Comparison of ENCODE assay signal across 8 cellular contexts in genomic region chr14:105488781-105489606, GRCh38. TPM values are rescaled to one million over a fixed set of nuclear protein-coding genes. Genes with fewer than 3 reads are reported as not detected.
DNase-seq lines count a peak whose midpoint lies in the region; ATAC-seq and TF ChIP-seq lines count a peak whose summit lies in the region.

No MANE protein-coding gene starts in this region.

- 45 to 61% methylated on average over 5 to 13 of the region's 21 CpGs for WGBS in thyroid gland, 2 donors

- peaks cover 6% of the 10 kb centered on the region for H3K36me3 Mint-ChIP-seq in activated CD4-positive, alpha-beta T cell treated with anti-CD3 and anti-CD28 coated beads for 36 hours (ENCODE audit: low read depth)
- no peaks in the 10 kb centered on the region for H3K36me3 Mint-ChIP-seq in activated naive CD8-positive, alpha-beta T cell
- peaks cover 1% of the 10 kb centered on the region for H3K36me3 Mint-ChIP-seq in memory B cell

- no peaks in the 10 kb centered on the region for H3K27me3 ChIP-seq in thyroid gland

- H3K9me3 ChIP-seq in thyroid gland: no peaks in the 10 kb centered on the region

- H3K9me3 Mint-ChIP-seq in activated CD4-positive, alpha-beta T cell treated with anti-CD3 and anti-CD28 coated beads for 36 hours (ENCODE audit: low read depth): no peaks in the 10 kb centered on the region
- H3K9me3 Mint-ChIP-seq in activated naive CD8-positive, alpha-beta T cell (ENCODE audit: low read depth): no peaks in the 10 kb centered on the region
- no peaks in the 10 kb centered on the region for H3K9me3 Mint-ChIP-seq in memory B cell

- CTCF ChIA-PET in activated CD4-positive, alpha-beta T cell treated with anti-CD3 and anti-CD28 coated beads for 36 hours (lab: Charles Lee): interaction anchor here (0.6 to 5.1 kb wide), 16 partner anchors 8 to 123 kb away, joined by 3 to 74 read pairs (median 6); no protein-coding TSS in a partner anchor

- intact Hi-C loops in activated CD4-positive, alpha-beta T cell treated with anti-CD3 and anti-CD28 coated beads for 36 hours (cut with DNase I, micrococcal nuclease): loop anchor here (1.0 to 10.0 kb wide), 2 partner anchors 114 to 424 kb away; partner anchors contain the start of gene GPR132 (in 1 of the 2)
- intact Hi-C loops in thyroid gland (cut with DNase I): loop anchor here (5.0 kb wide), 1 partner anchor 122 kb away; no protein-coding TSS in a partner anchor

- no peaks in the 10 kb centered on the region for H3K36me3 ChIP-seq in thyroid gland

- H3K27ac Mint-ChIP-seq in activated CD4-positive, alpha-beta T cell treated with anti-CD3 and anti-CD28 coated beads for 36 hours: no peak overlapping the region
- peak overlapping the region; percentile 64 for H3K27ac Mint-ChIP-seq in activated naive CD8-positive, alpha-beta T cell
- peak overlapping the region; percentile 99 for H3K27ac Mint-ChIP-seq in memory B cell

- H3K4me3 Mint-ChIP-seq in activated CD4-positive, alpha-beta T cell treated with anti-CD3 and anti-CD28 coated beads for 36 hours: peak overlapping the region; percentile 81
- H3K4me3 Mint-ChIP-seq in activated naive CD8-positive, alpha-beta T cell: peak overlapping the region; percentile 80
- peak overlapping the region; percentile 86 for H3K4me3 Mint-ChIP-seq in memory B cell

- H3K27ac ChIP-seq in thyroid gland: peak overlapping the region; percentile 91 to 97 (median 92)

- H3K27me3 Mint-ChIP-seq in activated CD4-positive, alpha-beta T cell treated with anti-CD3 and anti-CD28 coated beads for 36 hours: no peaks in the 10 kb centered on the region
- no peaks in the 10 kb centered on the region for H3K27me3 Mint-ChIP-seq in activated naive CD8-positive, alpha-beta T cell
- H3K27me3 Mint-ChIP-seq in memory B cell: no peaks in the 10 kb centered on the region

- no peak for TF ChIP-seq POLR2A in thyroid gland (IDR thresholded peaks at IDR 0.05)

- ATAC-seq in activated CD4-positive, alpha-beta T cell treated with anti-CD3 and anti-CD28 coated beads for 36 hours: no peak
- ATAC-seq in memory B cell (ENCODE audit: low read depth) (no peak), GM19463 (IDR thresholded peaks at IDR 0.05; ENCODE audit: unreplicated experiment) (no peak)

- H3K4me3 ChIP-seq in thyroid gland (replicated peaks in 1 of 3): no peak overlapping the region

- TF ChIP-seq CTCF in thyroid gland (IDR thresholded peaks at IDR 0.05): no peak

- POLR2A ChIA-PET in activated CD4-positive, alpha-beta T cell treated with anti-CD3 and anti-CD28 coated beads for 36 hours (lab: Charles Lee): interaction anchor here (0.6 to 2.1 kb wide), 8 partner anchors 7 to 199 kb away, joined by 3 to 12 read pairs (median 4); partner anchors contain the start of gene BRF1

- peaks cover 38% of the 10 kb centered on the region for H3K4me1 Mint-ChIP-seq in activated CD4-positive, alpha-beta T cell treated with anti-CD3 and anti-CD28 coated beads for 36 hours
- H3K4me1 Mint-ChIP-seq in activated naive CD8-positive, alpha-beta T cell (ENCODE audit: low read depth): peaks cover 25% of the 10 kb centered on the region
- H3K4me1 Mint-ChIP-seq in memory B cell: peaks cover 29% of the 10 kb centered on the region

- no peak for DNase-seq in activated CD4-positive, alpha-beta T cell treated with anti-CD3 and anti-CD28 coated beads for 36 hours
- DNase-seq in activated CD4-positive, alpha-beta T cell treated with anti-CD3 and anti-CD28 coated beads, Interleukin-2, amount 50 U/mL, for 48 hours: no peak
- DNase-seq in memory B cell (ENCODE audit: low spot score in 2 of 2) (peak in 1 of 2 donors; percentile 44), thyroid gland (no peak), NCI-H82 (lab: John Stamatoyannopoulos, UW) (no peak)
- no peak for DNase-seq in effector CD4-positive, alpha-beta T cell

- H3K4me1 ChIP-seq in thyroid gland: peaks cover 40 to 61% of the 10 kb centered on the region in 2 donors

RNA-seq across cellular contexts. Expression of gene TEDC1, which starts 2.1 kb away (rescaled TPM):
- total RNA-seq in activated CD4-positive, alpha-beta T cell treated with anti-CD3 and anti-CD28 coated beads for 36 hours: 10 to 100 TPM; 21.7 to 31.8 TPM
- total RNA-seq in thyroid gland: 10 to 100 TPM in 2 of 4 donors, 1 to 10 TPM in 2; 3.4 to 13.9 (median 8.5) TPM

RNA-seq across cellular contexts. Expression of gene CRIP1, which starts 2.3 kb away (rescaled TPM):
- total RNA-seq in activated CD4-positive, alpha-beta T cell treated with anti-CD3 and anti-CD28 coated beads for 36 hours: 100 to 1,000 TPM; 182 to 186 TPM
- 10 to 100 TPM in 3 of 4 donors, 1 to 10 TPM in 1; 6.0 to 30.8 (median 18.5) TPM for total RNA-seq in thyroid gland

RNA-seq across cellular contexts. Expression of gene CRIP2, which starts 14.4 kb away (rescaled TPM):
- 1 to 10 TPM; 1.1 to 1.2 TPM for total RNA-seq in activated CD4-positive, alpha-beta T cell treated with anti-CD3 and anti-CD28 coated beads for 36 hours
- 100 to 1,000 TPM; 101 to 160 (median 136) TPM for total RNA-seq in thyroid gland

RNA-seq across cellular contexts. Expression of gene TMEM121, which starts 37.4 kb away (rescaled TPM):
- total RNA-seq in activated CD4-positive, alpha-beta T cell treated with anti-CD3 and anti-CD28 coated beads for 36 hours: 1 to 10 TPM; 7.2 to 9.2 TPM
- 10 to 100 TPM in 3 of 4 donors, 1 to 10 TPM in 1; 9.3 to 19.1 (median 15.2) TPM for total RNA-seq in thyroid gland

Comparison
In these comparisons a context has a peak if more than half of its experiments do, and no peak if none do; other contexts are left out.
1. RNA of gene CRIP1, which starts 2.3 kb away (total RNA-seq): 182 to 186 TPM in activated CD4-positive, alpha-beta T cell treated with anti-CD3 and anti-CD28 coated beads for 36 hours; 6.0 to 30.8 TPM in thyroid gland; every median in the first group is over 4 times any median in the second.
2. RNA of gene CRIP2, which starts 14.4 kb away (total RNA-seq): 101 to 160 TPM in thyroid gland; 1.1 to 1.2 TPM in activated CD4-positive, alpha-beta T cell treated with anti-CD3 and anti-CD28 coated beads for 36 hours; every median in the first group is over 10 times any median in the second.
3. Peak in every context shown above with its lines, with median percentiles within 50 percentile points of each other: H3K4me3 Mint-ChIP-seq.